Comparison of ENCODE assay signal across 18 cellular contexts in genomic region chr6:6775074-6775473, GRCh38.
"Had no signal": no experiment of that assay in that cellular context is flagged by ENCODE, and none has a peak within 500 bp of the region (broad histone marks: within the 10 kb centered on the region; RNA-seq: fewer than 3 reads in every experiment).

No MANE protein-coding gene starts in this region.

- H3K36me3 Mint-ChIP-seq: activated naive CD8-positive, alpha-beta T cell treated with anti-CD3 and anti-CD28 coated beads, Interleukin-2, amount 10 ng/mL, durations not matched to agents 7 days and 5 days; immature natural killer cell; natural killer cell; stimulated activated naive B cell treated with anti-CD40 and anti-IgM and Interleukin-4, amounts not matched to agents 10 μg/mL and 1 μg/mL and 100 μg/mL, for 72 hours had no signal

- H3K9me3 Mint-ChIP-seq: central memory CD8-positive, alpha-beta T cell; natural killer cell had no signal

- ATAC-seq: natural killer cell; stimulated activated naive B cell treated with anti-CD40 and anti-IgM and Interleukin-4, amounts not matched to agents 10 μg/mL and 1 μg/mL and 100 μg/mL, for 72 hours had no signal

- H3K4me1 Mint-ChIP-seq: central memory CD8-positive, alpha-beta T cell; immature natural killer cell; natural killer cell; stimulated activated naive B cell treated with anti-CD40 and anti-IgM and Interleukin-4, amounts not matched to agents 10 μg/mL and 1 μg/mL and 100 μg/mL, for 72 hours had no signal

- H3K4me3 Mint-ChIP-seq: activated naive CD8-positive, alpha-beta T cell treated with anti-CD3 and anti-CD28 coated beads, Interleukin-2, amount 10 ng/mL, durations not matched to agents 7 days and 5 days; central memory CD8-positive, alpha-beta T cell; immature natural killer cell; natural killer cell; stimulated activated naive B cell treated with anti-CD40 and anti-IgM and Interleukin-4, amounts not matched to agents 10 μg/mL and 1 μg/mL and 100 μg/mL, for 72 hours had no signal

- DNase-seq: activated CD4-positive, CD25-positive, alpha-beta regulatory T cell treated with anti-CD3 and anti-CD28 coated beads, Interleukin-2, amount 50 U/mL, for 72 hours; activated naive CD4-positive, alpha-beta T cell; activated naive CD8-positive, alpha-beta T cell treated with anti-CD3 and anti-CD28 coated beads, Interleukin-2, amount 10 ng/mL, durations not matched to agents 7 days and 5 days; activated T-cell treated with anti-CD3 and anti-CD28 coated beads for 4 hours; anterior cingulate cortex; brain microvascular endothelial cell; cortex of kidney; effector CD8-positive, alpha-beta T cell; foreskin fibroblast; glutamatergic neuron; immature natural killer cell; mesendoderm; natural killer cell; posterior cingulate gyrus; stimulated activated CD4-positive, alpha-beta T cell treated with anti-CD3 and anti-CD28 coated beads, Interleukin-2, amount 100 ng/mL, for 48 hours; stimulated activated naive B cell treated with anti-CD40 and anti-IgM and Interleukin-4, amounts not matched to agents 10 μg/mL and 1 μg/mL and 100 μg/mL, for 72 hours; tibial artery had no signal

- H3K27ac Mint-ChIP-seq: activated naive CD8-positive, alpha-beta T cell treated with anti-CD3 and anti-CD28 coated beads, Interleukin-2, amount 10 ng/mL, durations not matched to agents 7 days and 5 days; immature natural killer cell; natural killer cell; stimulated activated naive B cell treated with anti-CD40 and anti-IgM and Interleukin-4, amounts not matched to agents 10 μg/mL and 1 μg/mL and 100 μg/mL, for 72 hours had no signal
